ENCODE assay signal across 26 cellular contexts in the genomic region with DNA sequence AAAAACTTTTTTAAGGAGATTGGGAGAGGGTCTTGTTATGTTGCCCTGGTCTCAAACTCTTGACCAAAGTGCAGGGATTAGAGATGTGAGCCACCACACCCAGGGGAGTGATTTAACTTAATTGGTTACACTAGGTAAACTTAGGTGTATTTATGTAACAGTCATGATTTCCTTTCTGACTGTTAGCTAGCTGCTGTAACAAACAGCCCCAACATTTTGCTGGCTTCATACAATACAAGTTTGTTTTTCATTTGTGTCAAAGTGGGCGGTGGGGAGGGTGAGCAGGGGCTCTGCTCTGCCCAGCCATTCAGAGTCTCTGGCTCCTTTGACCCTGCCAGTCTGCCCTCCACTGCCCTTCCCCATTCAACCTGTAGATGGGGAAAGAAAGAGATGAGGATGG.
"Had no signal": no experiment of that assay in that cellular context is flagged by ENCODE, and none has a peak within 500 bp of the region (broad histone marks: within the 10 kb centered on the region; RNA-seq: fewer than 3 reads in every experiment).

No MANE protein-coding gene starts in this region.

- H3K27ac ChIP-seq: hepatocyte, left ventricle myocardium inferior, neural progenitor cell, neutrophil, ovary, right atrium auricular region, skin epidermis, stomach, testis, thyroid gland, transverse colon, upper lobe of right lung had no signal

- H3K4me1 Mint-ChIP-seq: naive B cell; natural killer cell; stimulated activated naive B cell treated with anti-CD40 and anti-IgM and Interleukin-4, amounts not matched to agents 10 μg/mL and 1 μg/mL and 100 μg/mL, for 72 hours had no signal

- H3K27me3 ChIP-seq: hepatocyte, neural progenitor cell, neutrophil, ovary, right atrium auricular region, stomach, testis, thyroid gland, transverse colon, upper lobe of right lung had no signal

- H3K9ac ChIP-seq: neural progenitor cell had no signal

- H2AFZ ChIP-seq: hepatocyte, neural progenitor cell had no signal

- H3K27ac Mint-ChIP-seq: mesothelial cell of epicardium; naive B cell; natural killer cell; neural progenitor cell; stimulated activated naive B cell treated with anti-CD40 and anti-IgM and Interleukin-4, amounts not matched to agents 10 μg/mL and 1 μg/mL and 100 μg/mL, for 72 hours had no signal

- H3K4me3 Mint-ChIP-seq: mesothelial cell of epicardium; naive B cell; natural killer cell; nephron progenitor cell; neural progenitor cell; stimulated activated naive B cell treated with anti-CD40 and anti-IgM and Interleukin-4, amounts not matched to agents 10 μg/mL and 1 μg/mL and 100 μg/mL, for 72 hours had no signal

- H3K36me3 Mint-ChIP-seq: naive B cell; natural killer cell; stimulated activated naive B cell treated with anti-CD40 and anti-IgM and Interleukin-4, amounts not matched to agents 10 μg/mL and 1 μg/mL and 100 μg/mL, for 72 hours had no signal

- DNase-seq: islet precursor cell; left ventricle myocardium inferior; mesendoderm; naive B cell; natural killer cell; nephron progenitor cell; ovary; stimulated activated CD4-positive, alpha-beta T cell treated with anti-CD3 and anti-CD28 coated beads, Interleukin-12 subunit alpha, Interleukin-12 subunit beta, amount 100 ng/mL, for 4 hours; stimulated activated CD4-positive, alpha-beta T cell treated with anti-CD3 and anti-CD28 coated beads, Interleukin-15, amount 100 ng/mL, for 24 hours; stimulated activated CD4-positive, alpha-beta T cell treated with anti-CD3 and anti-CD28 coated beads, Interleukin-2, amount 100 ng/mL, for 24 hours; stimulated activated CD4-positive, alpha-beta T cell treated with anti-CD3 and anti-CD28 coated beads, Interleukin-4, amount 100 ng/mL, for 1 hour; stimulated activated naive B cell treated with anti-CD40 and anti-IgM and Interleukin-4, amounts not matched to agents 10 μg/mL and 1 μg/mL and 100 μg/mL, for 72 hours; stimulated activated naive CD8-positive, alpha-beta T cell treated with anti-CD3 and anti-CD28 coated beads, Interleukin-15, Interleukin-2, amounts not matched to agents 100 U/mL and 50 U/mL, for 24 hours; stomach; testis; thyroid gland; transverse colon; upper lobe of right lung had no signal

- H3K36me3 ChIP-seq: left ventricle myocardium inferior, neural progenitor cell, neutrophil, ovary, right atrium auricular region, stomach, thyroid gland, transverse colon, upper lobe of right lung had no signal

- ATAC-seq: natural killer cell; sciatic nerve; stimulated activated naive B cell treated with anti-CD40 and anti-IgM and Interleukin-4, amounts not matched to agents 10 μg/mL and 1 μg/mL and 100 μg/mL, for 72 hours; stimulated activated naive CD8-positive, alpha-beta T cell treated with anti-CD3 and anti-CD28 coated beads, Interleukin-15, Interleukin-2, amounts not matched to agents 100 U/mL and 50 U/mL, for 24 hours; upper lobe of right lung had no signal

- H3K4me2 ChIP-seq: hepatocyte, neural progenitor cell had no signal

- H3K9me3 Mint-ChIP-seq: natural killer cell had no signal

- H3K4me3 ChIP-seq: hepatocyte, left ventricle myocardium inferior, lung, neural progenitor cell, ovary, right atrium auricular region, skin epidermis, stomach, testis, thyroid gland, transverse colon, upper lobe of right lung had no signal

- H3K9me3 ChIP-seq: left ventricle myocardium inferior, neutrophil, ovary, right atrium auricular region, stomach, testis, thyroid gland, transverse colon, upper lobe of right lung had no signal
